In genomic region chr20:43037605-43038309, GRCh38 we compare ENCODE assay signal across 27 cellular contexts.
"Had no signal": no experiment of that assay in that cellular context is flagged by ENCODE, and none has a peak within 500 bp of the region (broad histone marks: within the 10 kb centered on the region; RNA-seq: fewer than 3 reads in every experiment).

No MANE protein-coding gene starts in this region.

- H3K9me3 Mint-ChIP-seq: activated naive CD4-positive, alpha-beta T cell treated with anti-CD3 and anti-CD28 coated beads for 36 hours; activated naive CD8-positive, alpha-beta T cell treated with anti-CD3 and anti-CD28 coated beads, Interleukin-2, amount 50 U/mL, for 24 hours; activated T-cell treated with anti-CD3 and anti-CD28 coated beads, Interleukin-2, amount 50 U/mL, for 4 hours; activated T-helper 1 cell treated with anti-CD3 and anti-CD28 coated beads, Interleukin-12 subunit alpha, Interleukin-12 subunit beta, Interleukin-2, Interleukin-4 antibody, amounts not matched to agents 30 ng/mL and 10 ng/mL and 1 ng/mL, durations not matched to agents 14 hours and 24 hours and 36 hours; WTC11 had no signal

- H3K27ac Mint-ChIP-seq: activated CD4-positive, alpha-beta memory T cell treated with anti-CD3 and anti-CD28 coated beads for 36 hours; activated naive CD4-positive, alpha-beta T cell treated with anti-CD3 and anti-CD28 coated beads for 36 hours; activated naive CD8-positive, alpha-beta T cell; activated naive CD8-positive, alpha-beta T cell treated with anti-CD3 and anti-CD28 coated beads, Interleukin-2, amount 50 U/mL, for 24 hours; activated T-helper 1 cell treated with anti-CD3 and anti-CD28 coated beads, Interleukin-12 subunit alpha, Interleukin-12 subunit beta, Interleukin-2, Interleukin-4 antibody, amounts not matched to agents 30 ng/mL and 10 ng/mL and 1 ng/mL, durations not matched to agents 14 hours and 24 hours and 36 hours; T-helper 1 cell treated with Interleukin-12 subunit alpha and Interleukin-12 subunit beta and Interleukin-4 antibody, amounts not matched to agents 30 μg/mL and 1 μg/mL, for 36 hours; T-helper 2 cell treated with Interferon-gamma antibody and Interleukin-4, amounts not matched to agents 5 μg/mL and 100 μg/mL, for 36 hours; WTC11 had no signal

- H3K27me3 Mint-ChIP-seq: activated CD4-positive, alpha-beta memory T cell treated with anti-CD3 and anti-CD28 coated beads for 36 hours had no signal

- ATAC-seq: activated naive CD8-positive, alpha-beta T cell treated with anti-CD3 and anti-CD28 coated beads, Interleukin-2, amount 50 U/mL, for 24 hours; activated T-cell treated with anti-CD3 and anti-CD28 coated beads, Interleukin-2, amount 50 U/mL, for 4 hours; Panc1; WTC11 had no signal

- DNase-seq: activated CD4-positive, alpha-beta memory T cell treated with anti-CD3 and anti-CD28 coated beads for 36 hours; activated CD4-positive, alpha-beta T cell treated with anti-CD3 and anti-CD28 coated beads for 4 hours; activated CD4-positive, alpha-beta T cell treated with anti-CD3 and anti-CD28 coated beads, Interleukin-2, amount 50 U/mL, for 1 hour; activated CD4-positive, CD25-positive, alpha-beta regulatory T cell treated with anti-CD3 and anti-CD28 coated beads, Interleukin-2, amount 50 U/mL, for 72 hours; activated CD8-positive, alpha-beta memory T cell treated with anti-CD3 and anti-CD28 coated beads, Interleukin-2, amount 50 U/mL, for 4 hours; activated gamma-delta T cell treated with Interleukin-2 at 50 U/mL for 16 hours; activated naive CD4-positive, alpha-beta T cell treated with anti-CD3 and anti-CD28 coated beads for 36 hours; activated naive CD8-positive, alpha-beta T cell treated with anti-CD3 and anti-CD28 coated beads, Interleukin-2, amount 50 U/mL, for 24 hours; activated T-cell treated with anti-CD3 and anti-CD28 coated beads for 4 hours; activated T-cell treated with anti-CD3 and anti-CD28 coated beads, Interleukin-2, amount 50 U/mL, for 4 hours; anterior cingulate cortex; brain microvascular endothelial cell; central memory CD4-positive, alpha-beta T cell; NCI-H1105; NCI-H1417 treated with DMSO at 0.1 percent for 48 hours; NCI-H187 treated with DMSO at 0.1 percent for 48 hours; NCI-H345; NCI-H524 treated with DMSO at 0.1 percent for 48 hours; SHP77; SJCRH30; SK-N-SH had no signal

- H3K4me3 Mint-ChIP-seq: activated CD4-positive, alpha-beta memory T cell treated with anti-CD3 and anti-CD28 coated beads for 36 hours; activated naive CD4-positive, alpha-beta T cell treated with anti-CD3 and anti-CD28 coated beads for 36 hours; activated naive CD8-positive, alpha-beta T cell; activated naive CD8-positive, alpha-beta T cell treated with anti-CD3 and anti-CD28 coated beads, Interleukin-2, amount 50 U/mL, for 24 hours; activated T-cell treated with anti-CD3 and anti-CD28 coated beads, Interleukin-2, amount 50 U/mL, for 4 hours; activated T-helper 1 cell treated with anti-CD3 and anti-CD28 coated beads, Interleukin-12 subunit alpha, Interleukin-12 subunit beta, Interleukin-2, Interleukin-4 antibody, amounts not matched to agents 30 ng/mL and 10 ng/mL and 1 ng/mL, durations not matched to agents 14 hours and 24 hours and 36 hours; T-helper 1 cell treated with Interleukin-12 subunit alpha and Interleukin-12 subunit beta and Interleukin-4 antibody, amounts not matched to agents 30 μg/mL and 1 μg/mL, for 36 hours; T-helper 2 cell treated with Interferon-gamma antibody and Interleukin-4, amounts not matched to agents 5 μg/mL and 100 μg/mL, for 36 hours; WTC11 had no signal

- H3K4me1 Mint-ChIP-seq: activated naive CD8-positive, alpha-beta T cell treated with anti-CD3 and anti-CD28 coated beads, Interleukin-2, amount 50 U/mL, for 24 hours had no signal

- H3K36me3 Mint-ChIP-seq: activated CD4-positive, alpha-beta memory T cell treated with anti-CD3 and anti-CD28 coated beads for 36 hours; activated naive CD8-positive, alpha-beta T cell; WTC11 had no signal
